ENCODE assay signal across 1 cellular context in the genomic region with DNA sequence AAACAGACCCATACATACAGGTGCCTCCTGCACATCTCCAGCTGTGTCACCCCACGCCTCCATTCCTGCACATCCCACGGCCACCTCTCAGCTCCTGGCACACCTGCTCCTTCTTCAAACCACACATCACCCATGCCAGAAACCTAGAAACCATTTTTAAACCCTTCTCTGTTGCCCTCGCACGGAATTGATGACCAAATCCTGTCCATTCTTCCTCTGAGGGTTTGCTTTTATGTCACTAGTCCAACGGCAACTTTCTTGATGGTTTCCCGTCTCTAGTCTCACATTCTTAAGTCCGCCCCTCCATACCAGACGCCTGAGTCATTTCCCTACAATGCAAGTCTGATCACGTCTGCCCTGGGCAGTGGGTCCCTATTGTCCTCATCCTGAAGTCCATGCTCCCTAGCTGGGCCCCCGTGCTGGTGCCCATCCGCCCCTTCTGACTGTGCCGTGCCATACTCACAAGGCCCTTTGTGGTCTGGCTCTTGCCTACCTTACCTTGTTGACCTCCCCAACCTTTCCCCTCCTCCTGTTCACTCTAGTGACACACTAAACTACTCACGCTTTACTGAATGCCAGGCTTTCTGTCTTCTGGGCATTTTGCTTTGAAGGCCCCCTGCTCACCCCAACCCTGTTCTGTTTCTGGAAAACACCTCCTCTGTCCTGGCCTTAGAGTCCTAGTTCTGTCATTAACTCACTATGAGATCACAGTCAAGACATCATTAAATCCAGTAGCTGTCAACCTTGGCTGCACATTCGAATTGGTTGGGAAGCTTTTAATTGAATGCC.
TF ChIP-seq lines count a peak whose summit lies in the region.

No MANE protein-coding gene starts in this region.

TF ChIP-seq in WTC11, 78 proteins besides CTCF, POLR2A, EP300 and RAD21 (continued from another document):
- TF ChIP-seq, protein P1, sequence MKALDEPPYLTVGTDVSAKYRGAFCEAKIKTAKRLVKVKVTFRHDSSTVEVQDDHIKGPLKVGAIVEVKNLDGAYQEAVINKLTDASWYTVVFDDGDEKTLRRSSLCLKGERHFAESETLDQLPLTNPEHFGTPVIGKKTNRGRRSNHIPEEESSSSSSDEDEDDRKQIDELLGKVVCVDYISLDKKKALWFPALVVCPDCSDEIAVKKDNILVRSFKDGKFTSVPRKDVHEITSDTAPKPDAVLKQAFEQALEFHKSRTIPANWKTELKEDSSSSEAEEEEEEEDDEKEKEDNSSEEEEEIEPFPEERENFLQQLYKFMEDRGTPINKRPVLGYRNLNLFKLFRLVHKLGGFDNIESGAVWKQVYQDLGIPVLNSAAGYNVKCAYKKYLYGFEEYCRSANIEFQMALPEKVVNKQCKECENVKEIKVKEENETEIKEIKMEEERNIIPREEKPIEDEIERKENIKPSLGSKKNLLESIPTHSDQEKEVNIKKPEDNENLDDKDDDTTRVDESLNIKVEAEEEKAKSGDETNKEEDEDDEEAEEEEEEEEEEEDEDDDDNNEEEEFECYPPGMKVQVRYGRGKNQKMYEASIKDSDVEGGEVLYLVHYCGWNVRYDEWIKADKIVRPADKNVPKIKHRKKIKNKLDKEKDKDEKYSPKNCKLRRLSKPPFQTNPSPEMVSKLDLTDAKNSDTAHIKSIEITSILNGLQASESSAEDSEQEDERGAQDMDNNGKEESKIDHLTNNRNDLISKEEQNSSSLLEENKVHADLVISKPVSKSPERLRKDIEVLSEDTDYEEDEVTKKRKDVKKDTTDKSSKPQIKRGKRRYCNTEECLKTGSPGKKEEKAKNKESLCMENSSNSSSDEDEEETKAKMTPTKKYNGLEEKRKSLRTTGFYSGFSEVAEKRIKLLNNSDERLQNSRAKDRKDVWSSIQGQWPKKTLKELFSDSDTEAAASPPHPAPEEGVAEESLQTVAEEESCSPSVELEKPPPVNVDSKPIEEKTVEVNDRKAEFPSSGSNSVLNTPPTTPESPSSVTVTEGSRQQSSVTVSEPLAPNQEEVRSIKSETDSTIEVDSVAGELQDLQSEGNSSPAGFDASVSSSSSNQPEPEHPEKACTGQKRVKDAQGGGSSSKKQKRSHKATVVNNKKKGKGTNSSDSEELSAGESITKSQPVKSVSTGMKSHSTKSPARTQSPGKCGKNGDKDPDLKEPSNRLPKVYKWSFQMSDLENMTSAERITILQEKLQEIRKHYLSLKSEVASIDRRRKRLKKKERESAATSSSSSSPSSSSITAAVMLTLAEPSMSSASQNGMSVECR (CRISPR knock-in tag; IDR thresholded peaks at IDR 0.05; ENCODE audit: borderline replicate concordance): no peak
- TF ChIP-seq NR1H2 (CRISPR knock-in tag; IDR thresholded peaks at IDR 0.05) (no peak), ZMAT4 (CRISPR knock-in tag; IDR thresholded peaks at IDR 0.05) (0 out of 2 replicates have a peak, but pooled peaks have one; percentile 10)
- TF ChIP-seq, protein P2, sequence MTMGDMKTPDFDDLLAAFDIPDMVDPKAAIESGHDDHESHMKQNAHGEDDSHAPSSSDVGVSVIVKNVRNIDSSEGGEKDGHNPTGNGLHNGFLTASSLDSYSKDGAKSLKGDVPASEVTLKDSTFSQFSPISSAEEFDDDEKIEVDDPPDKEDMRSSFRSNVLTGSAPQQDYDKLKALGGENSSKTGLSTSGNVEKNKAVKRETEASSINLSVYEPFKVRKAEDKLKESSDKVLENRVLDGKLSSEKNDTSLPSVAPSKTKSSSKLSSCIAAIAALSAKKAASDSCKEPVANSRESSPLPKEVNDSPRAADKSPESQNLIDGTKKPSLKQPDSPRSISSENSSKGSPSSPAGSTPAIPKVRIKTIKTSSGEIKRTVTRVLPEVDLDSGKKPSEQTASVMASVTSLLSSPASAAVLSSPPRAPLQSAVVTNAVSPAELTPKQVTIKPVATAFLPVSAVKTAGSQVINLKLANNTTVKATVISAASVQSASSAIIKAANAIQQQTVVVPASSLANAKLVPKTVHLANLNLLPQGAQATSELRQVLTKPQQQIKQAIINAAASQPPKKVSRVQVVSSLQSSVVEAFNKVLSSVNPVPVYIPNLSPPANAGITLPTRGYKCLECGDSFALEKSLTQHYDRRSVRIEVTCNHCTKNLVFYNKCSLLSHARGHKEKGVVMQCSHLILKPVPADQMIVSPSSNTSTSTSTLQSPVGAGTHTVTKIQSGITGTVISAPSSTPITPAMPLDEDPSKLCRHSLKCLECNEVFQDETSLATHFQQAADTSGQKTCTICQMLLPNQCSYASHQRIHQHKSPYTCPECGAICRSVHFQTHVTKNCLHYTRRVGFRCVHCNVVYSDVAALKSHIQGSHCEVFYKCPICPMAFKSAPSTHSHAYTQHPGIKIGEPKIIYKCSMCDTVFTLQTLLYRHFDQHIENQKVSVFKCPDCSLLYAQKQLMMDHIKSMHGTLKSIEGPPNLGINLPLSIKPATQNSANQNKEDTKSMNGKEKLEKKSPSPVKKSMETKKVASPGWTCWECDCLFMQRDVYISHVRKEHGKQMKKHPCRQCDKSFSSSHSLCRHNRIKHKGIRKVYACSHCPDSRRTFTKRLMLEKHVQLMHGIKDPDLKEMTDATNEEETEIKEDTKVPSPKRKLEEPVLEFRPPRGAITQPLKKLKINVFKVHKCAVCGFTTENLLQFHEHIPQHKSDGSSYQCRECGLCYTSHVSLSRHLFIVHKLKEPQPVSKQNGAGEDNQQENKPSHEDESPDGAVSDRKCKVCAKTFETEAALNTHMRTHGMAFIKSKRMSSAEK (CRISPR knock-in tag; IDR thresholded peaks at IDR 0.05; ENCODE audit: borderline replicate concordance): no peak
